Comparison of ENCODE assay signal across 1 cellular context in the genomic region with DNA sequence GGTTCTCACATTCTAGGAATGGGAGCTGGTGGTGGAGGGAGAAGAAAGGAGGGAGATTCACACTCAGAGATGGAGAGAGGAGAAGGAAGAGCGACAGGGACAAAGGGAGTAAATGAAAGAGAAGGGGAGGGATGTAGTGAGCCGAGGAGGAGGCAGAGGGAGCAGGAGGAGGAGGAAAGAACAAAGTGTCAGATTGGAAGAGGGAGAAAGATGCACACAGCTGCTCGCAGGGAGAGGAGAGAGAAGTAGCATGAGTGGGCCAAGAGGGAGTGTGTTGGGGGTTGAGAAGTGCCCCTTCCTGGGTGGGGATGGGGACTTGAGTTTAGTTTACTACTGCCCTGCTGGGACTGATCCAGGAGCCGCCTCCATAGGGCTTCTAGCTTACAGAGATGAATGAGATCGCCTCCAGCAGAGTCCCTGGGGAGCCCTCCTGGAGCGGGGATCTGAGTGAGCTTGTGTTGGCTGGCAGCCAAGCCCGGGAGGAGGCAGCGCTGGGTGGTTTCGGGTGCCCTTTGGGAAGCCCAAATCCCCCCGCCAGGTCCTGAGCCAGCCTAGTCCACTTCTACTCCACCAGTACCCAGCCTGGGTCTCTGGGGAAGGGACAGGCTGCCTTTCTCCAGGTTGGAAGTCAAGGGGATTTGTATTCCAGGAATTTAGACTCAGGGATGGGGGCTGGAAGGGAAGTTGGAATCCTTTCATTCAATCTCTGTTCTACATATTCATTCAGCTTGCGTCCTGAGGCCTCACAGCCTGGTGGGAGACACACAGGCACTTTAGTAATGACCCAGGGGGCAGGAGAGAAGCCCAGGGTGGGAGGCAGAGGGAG.
A peak's percentile ranks its signal among the peaks of the same experiment; 100 is the strongest.
TF ChIP-seq lines count a peak whose summit lies in the region.

No MANE protein-coding gene starts in this region.

TF ChIP-seq in K562, 482 proteins besides CTCF, POLR2A, EP300 and RAD21 (continued from another document):
- TF ChIP-seq, protein P1, sequence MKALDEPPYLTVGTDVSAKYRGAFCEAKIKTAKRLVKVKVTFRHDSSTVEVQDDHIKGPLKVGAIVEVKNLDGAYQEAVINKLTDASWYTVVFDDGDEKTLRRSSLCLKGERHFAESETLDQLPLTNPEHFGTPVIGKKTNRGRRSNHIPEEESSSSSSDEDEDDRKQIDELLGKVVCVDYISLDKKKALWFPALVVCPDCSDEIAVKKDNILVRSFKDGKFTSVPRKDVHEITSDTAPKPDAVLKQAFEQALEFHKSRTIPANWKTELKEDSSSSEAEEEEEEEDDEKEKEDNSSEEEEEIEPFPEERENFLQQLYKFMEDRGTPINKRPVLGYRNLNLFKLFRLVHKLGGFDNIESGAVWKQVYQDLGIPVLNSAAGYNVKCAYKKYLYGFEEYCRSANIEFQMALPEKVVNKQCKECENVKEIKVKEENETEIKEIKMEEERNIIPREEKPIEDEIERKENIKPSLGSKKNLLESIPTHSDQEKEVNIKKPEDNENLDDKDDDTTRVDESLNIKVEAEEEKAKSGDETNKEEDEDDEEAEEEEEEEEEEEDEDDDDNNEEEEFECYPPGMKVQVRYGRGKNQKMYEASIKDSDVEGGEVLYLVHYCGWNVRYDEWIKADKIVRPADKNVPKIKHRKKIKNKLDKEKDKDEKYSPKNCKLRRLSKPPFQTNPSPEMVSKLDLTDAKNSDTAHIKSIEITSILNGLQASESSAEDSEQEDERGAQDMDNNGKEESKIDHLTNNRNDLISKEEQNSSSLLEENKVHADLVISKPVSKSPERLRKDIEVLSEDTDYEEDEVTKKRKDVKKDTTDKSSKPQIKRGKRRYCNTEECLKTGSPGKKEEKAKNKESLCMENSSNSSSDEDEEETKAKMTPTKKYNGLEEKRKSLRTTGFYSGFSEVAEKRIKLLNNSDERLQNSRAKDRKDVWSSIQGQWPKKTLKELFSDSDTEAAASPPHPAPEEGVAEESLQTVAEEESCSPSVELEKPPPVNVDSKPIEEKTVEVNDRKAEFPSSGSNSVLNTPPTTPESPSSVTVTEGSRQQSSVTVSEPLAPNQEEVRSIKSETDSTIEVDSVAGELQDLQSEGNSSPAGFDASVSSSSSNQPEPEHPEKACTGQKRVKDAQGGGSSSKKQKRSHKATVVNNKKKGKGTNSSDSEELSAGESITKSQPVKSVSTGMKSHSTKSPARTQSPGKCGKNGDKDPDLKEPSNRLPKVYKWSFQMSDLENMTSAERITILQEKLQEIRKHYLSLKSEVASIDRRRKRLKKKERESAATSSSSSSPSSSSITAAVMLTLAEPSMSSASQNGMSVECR (CRISPR knock-in tag; IDR thresholded peaks at IDR 0.05), result no peak
- TF ChIP-seq ARID1B (IDR thresholded peaks at IDR 0.05) (no peak), GATA2 (CRISPR knock-in tag; IDR thresholded peaks at IDR 0.05) (no peak), EGR1 (conservative IDR thresholded peaks at IDR 0.05) (no peak), MIER1 (IDR thresholded peaks at IDR 0.05; ENCODE audit: low read depth) (no peak), NCOA6 (IDR thresholded peaks at IDR 0.05) (no peak), PHF21A (IDR thresholded peaks at IDR 0.05; ENCODE audit: borderline replicate concordance, low read depth) (no peak), CAMTA2 (CRISPR knock-in tag; conservative IDR thresholded peaks at IDR 0.05) (no peak), KDM4B (IDR thresholded peaks at IDR 0.05; ENCODE audit: borderline replicate concordance in 2 of 2, low read depth in 1 of 2) (no peak), TARDBP (IDR thresholded peaks at IDR 0.05) (no peak), ZBTB1 (CRISPR knock-in tag; IDR thresholded peaks at IDR 0.05; ENCODE audit: borderline replicate concordance, low read depth) (no peak), IRF2 (CRISPR knock-in tag; IDR thresholded peaks at IDR 0.05) (no peak), BHLHE40 (IDR thresholded peaks at IDR 0.05; ENCODE audit: low read length) (peak; percentile 1; the same call in 1 of the 2 replicates), ZNF445 (CRISPR knock-in tag; IDR thresholded peaks at IDR 0.05; ENCODE audit: low read depth) (no peak), GABPA (tag; conservative IDR thresholded peaks at IDR 0.05; ENCODE audit: low read depth) (no peak), MTA2 (IDR thresholded peaks at IDR 0.05; ENCODE audit: low read depth) (no peak), LEF1 (IDR thresholded peaks at IDR 0.05) (no peak), TAL1 (IDR thresholded peaks at IDR 0.05) (no peak), CBFA2T3 (IDR thresholded peaks at IDR 0.05) (no peak), ZNF121 (CRISPR knock-in tag; conservative IDR thresholded peaks at IDR 0.05) (no peak), YBX1 (IDR thresholded peaks at IDR 0.05) (no peak), U2AF1 (optimal IDR thresholded peaks at IDR 0.05; ENCODE audit: low read depth, low read length) (no peak), ELF4 (CRISPR knock-in tag; IDR thresholded peaks at IDR 0.05) (peak; percentile 40; the same call in 1 of the 2 replicates), PML (IDR thresholded peaks at IDR 0.05; ENCODE audit: low read length) (no peak), NFIX (CRISPR knock-in tag; IDR thresholded peaks at IDR 0.05; ENCODE audit: low read depth) (0 out of 2 replicates have a peak, but pooled peaks have one; percentile 33), MED1 (CRISPR knock-in tag; IDR thresholded peaks at IDR 0.05; ENCODE audit: borderline replicate concordance) (no peak), SAFB2 (IDR thresholded peaks at IDR 0.05; ENCODE audit: borderline replicate concordance, low read depth, low read length, severe bottlenecking) (no peak), PHTF2 (CRISPR knock-in tag; IDR thresholded peaks at IDR 0.05) (no peak), ETV5 (CRISPR knock-in tag; IDR thresholded peaks at IDR 0.05; ENCODE audit: low read depth) (no peak), NFIC (IDR thresholded peaks at IDR 0.05) (peak; percentile 90), THRAP3 (IDR thresholded peaks at IDR 0.05; ENCODE audit: borderline replicate concordance) (no peak), FOXA1 (IDR thresholded peaks at IDR 0.05; ENCODE audit: borderline replicate concordance) (no peak), OTX1 (CRISPR knock-in tag; IDR thresholded peaks at IDR 0.05) (peak; percentile 75; the same call in 1 of the 2 replicates), NELFE (IDR thresholded peaks at IDR 0.05; ENCODE audit: insufficient read depth, insufficient read length) (no peak), POLR2B (IDR thresholded peaks at IDR 0.05; ENCODE audit: low read depth, partially characterized antibody) (no peak), GATAD2A (IDR thresholded peaks at IDR 0.05) (no peak)
- TF ChIP-seq, protein P2, sequence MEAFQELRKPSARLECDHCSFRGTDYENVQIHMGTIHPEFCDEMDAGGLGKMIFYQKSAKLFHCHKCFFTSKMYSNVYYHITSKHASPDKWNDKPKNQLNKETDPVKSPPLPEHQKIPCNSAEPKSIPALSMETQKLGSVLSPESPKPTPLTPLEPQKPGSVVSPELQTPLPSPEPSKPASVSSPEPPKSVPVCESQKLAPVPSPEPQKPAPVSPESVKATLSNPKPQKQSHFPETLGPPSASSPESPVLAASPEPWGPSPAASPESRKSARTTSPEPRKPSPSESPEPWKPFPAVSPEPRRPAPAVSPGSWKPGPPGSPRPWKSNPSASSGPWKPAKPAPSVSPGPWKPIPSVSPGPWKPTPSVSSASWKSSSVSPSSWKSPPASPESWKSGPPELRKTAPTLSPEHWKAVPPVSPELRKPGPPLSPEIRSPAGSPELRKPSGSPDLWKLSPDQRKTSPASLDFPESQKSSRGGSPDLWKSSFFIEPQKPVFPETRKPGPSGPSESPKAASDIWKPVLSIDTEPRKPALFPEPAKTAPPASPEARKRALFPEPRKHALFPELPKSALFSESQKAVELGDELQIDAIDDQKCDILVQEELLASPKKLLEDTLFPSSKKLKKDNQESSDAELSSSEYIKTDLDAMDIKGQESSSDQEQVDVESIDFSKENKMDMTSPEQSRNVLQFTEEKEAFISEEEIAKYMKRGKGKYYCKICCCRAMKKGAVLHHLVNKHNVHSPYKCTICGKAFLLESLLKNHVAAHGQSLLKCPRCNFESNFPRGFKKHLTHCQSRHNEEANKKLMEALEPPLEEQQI (IDR thresholded peaks at IDR 0.05), result no peak
- TF ChIP-seq, protein P3, sequence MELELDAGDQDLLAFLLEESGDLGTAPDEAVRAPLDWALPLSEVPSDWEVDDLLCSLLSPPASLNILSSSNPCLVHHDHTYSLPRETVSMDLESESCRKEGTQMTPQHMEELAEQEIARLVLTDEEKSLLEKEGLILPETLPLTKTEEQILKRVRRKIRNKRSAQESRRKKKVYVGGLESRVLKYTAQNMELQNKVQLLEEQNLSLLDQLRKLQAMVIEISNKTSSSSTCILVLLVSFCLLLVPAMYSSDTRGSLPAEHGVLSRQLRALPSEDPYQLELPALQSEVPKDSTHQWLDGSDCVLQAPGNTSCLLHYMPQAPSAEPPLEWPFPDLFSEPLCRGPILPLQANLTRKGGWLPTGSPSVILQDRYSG (tag; conservative IDR thresholded peaks at IDR 0.05; ENCODE audit: low read depth), result no peak
- TF ChIP-seq, protein P4, sequence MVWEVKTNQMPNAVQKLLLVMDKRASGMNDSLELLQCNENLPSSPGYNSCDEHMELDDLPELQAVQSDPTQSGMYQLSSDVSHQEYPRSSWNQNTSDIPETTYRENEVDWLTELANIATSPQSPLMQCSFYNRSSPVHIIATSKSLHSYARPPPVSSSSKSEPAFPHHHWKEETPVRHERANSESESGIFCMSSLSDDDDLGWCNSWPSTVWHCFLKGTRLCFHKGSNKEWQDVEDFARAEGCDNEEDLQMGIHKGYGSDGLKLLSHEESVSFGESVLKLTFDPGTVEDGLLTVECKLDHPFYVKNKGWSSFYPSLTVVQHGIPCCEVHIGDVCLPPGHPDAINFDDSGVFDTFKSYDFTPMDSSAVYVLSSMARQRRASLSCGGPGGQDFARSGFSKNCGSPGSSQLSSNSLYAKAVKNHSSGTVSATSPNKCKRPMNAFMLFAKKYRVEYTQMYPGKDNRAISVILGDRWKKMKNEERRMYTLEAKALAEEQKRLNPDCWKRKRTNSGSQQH (CRISPR knock-in tag; IDR thresholded peaks at IDR 0.05), result 0 out of 2 replicates have a peak, but pooled peaks have one; percentile 46
- TF ChIP-seq, protein P5, sequence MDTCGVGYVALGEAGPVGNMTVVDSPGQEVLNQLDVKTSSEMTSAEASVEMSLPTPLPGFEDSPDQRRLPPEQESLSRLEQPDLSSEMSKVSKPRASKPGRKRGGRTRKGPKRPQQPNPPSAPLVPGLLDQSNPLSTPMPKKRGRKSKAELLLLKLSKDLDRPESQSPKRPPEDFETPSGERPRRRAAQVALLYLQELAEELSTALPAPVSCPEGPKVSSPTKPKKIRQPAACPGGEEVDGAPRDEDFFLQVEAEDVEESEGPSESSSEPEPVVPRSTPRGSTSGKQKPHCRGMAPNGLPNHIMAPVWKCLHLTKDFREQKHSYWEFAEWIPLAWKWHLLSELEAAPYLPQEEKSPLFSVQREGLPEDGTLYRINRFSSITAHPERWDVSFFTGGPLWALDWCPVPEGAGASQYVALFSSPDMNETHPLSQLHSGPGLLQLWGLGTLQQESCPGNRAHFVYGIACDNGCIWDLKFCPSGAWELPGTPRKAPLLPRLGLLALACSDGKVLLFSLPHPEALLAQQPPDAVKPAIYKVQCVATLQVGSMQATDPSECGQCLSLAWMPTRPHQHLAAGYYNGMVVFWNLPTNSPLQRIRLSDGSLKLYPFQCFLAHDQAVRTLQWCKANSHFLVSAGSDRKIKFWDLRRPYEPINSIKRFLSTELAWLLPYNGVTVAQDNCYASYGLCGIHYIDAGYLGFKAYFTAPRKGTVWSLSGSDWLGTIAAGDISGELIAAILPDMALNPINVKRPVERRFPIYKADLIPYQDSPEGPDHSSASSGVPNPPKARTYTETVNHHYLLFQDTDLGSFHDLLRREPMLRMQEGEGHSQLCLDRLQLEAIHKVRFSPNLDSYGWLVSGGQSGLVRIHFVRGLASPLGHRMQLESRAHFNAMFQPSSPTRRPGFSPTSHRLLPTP (IDR thresholded peaks at IDR 0.05; ENCODE audit: borderline replicate concordance, extremely low read depth, insufficient read length), result no peak
- TF ChIP-seq, protein P6, sequence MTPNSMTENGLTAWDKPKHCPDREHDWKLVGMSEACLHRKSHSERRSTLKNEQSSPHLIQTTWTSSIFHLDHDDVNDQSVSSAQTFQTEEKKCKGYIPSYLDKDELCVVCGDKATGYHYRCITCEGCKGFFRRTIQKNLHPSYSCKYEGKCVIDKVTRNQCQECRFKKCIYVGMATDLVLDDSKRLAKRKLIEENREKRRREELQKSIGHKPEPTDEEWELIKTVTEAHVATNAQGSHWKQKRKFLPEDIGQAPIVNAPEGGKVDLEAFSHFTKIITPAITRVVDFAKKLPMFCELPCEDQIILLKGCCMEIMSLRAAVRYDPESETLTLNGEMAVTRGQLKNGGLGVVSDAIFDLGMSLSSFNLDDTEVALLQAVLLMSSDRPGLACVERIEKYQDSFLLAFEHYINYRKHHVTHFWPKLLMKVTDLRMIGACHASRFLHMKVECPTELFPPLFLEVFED (CRISPR knock-in tag; conservative IDR thresholded peaks at IDR 0.05), result 0 out of 2 replicates have a peak, but pooled peaks have one; percentile 53
